In the genomic region with DNA sequence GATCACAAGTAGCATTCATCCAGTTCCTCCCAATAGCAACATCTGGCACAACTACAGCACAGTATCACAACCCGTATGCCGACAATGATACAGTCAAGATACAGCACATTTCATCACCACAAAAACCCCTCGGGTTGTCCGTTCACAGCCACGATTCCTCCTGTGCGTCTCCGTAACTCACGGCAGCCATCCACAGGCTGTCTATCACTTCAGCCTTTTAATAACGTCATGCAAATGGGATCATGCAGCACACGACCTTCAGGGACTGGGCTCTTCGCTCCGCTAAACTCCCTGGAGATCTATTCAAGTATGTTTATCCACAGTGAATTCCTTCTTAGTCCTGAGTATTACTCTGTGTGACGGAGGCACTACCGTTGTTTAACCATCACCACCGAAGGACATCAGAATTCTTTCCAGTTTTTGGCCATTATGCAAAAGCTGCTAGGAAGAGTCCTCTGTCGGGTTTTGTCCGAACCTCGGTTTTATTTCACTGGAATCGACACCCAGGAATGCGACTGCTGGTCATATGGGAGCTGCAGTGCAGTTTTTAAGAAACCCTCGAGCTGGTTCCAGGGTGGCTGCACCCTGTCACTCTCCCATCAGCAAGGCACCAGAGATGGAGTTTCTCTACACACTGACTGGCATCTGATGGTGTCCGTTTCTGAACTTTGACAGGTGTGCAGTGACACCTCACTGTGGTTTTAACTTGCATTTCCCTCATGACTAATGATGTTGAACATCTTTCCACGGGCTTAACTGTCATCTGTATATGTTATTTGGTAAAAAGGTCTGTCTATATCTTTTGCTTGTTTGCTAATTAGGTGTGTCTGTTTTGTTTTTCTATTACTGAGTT, we compare ENCODE assay signal across 2 cellular contexts.
TF ChIP-seq lines count a peak whose summit lies in the region.

No MANE protein-coding gene starts in this region.

TF ChIP-seq in SK-N-SH, 30 proteins besides CTCF, POLR2A, EP300 and RAD21 (continued from another document):
- TF ChIP-seq, protein P1, sequence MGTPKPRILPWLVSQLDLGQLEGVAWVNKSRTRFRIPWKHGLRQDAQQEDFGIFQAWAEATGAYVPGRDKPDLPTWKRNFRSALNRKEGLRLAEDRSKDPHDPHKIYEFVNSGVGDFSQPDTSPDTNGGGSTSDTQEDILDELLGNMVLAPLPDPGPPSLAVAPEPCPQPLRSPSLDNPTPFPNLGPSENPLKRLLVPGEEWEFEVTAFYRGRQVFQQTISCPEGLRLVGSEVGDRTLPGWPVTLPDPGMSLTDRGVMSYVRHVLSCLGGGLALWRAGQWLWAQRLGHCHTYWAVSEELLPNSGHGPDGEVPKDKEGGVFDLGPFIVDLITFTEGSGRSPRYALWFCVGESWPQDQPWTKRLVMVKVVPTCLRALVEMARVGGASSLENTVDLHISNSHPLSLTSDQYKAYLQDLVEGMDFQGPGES (IDR thresholded peaks at IDR 0.05; ENCODE audit: low read depth, low read length) = no peak
- TF ChIP-seq NFIC (IDR thresholded peaks at IDR 0.05; ENCODE audit: borderline replicate concordance) = no peak
- TF ChIP-seq GABPA (IDR thresholded peaks at IDR 0.05; ENCODE audit: low read depth) = no peak
- TF ChIP-seq TCF12 (IDR thresholded peaks at IDR 0.05) = no peak

TF ChIP-seq in SK-N-SH treated with all-trans-retinoic acid at 6 μM for 48 hours, 23 proteins besides CTCF, POLR2A, EP300 and RAD21 (continued from another document):
- TF ChIP-seq, protein P2, sequence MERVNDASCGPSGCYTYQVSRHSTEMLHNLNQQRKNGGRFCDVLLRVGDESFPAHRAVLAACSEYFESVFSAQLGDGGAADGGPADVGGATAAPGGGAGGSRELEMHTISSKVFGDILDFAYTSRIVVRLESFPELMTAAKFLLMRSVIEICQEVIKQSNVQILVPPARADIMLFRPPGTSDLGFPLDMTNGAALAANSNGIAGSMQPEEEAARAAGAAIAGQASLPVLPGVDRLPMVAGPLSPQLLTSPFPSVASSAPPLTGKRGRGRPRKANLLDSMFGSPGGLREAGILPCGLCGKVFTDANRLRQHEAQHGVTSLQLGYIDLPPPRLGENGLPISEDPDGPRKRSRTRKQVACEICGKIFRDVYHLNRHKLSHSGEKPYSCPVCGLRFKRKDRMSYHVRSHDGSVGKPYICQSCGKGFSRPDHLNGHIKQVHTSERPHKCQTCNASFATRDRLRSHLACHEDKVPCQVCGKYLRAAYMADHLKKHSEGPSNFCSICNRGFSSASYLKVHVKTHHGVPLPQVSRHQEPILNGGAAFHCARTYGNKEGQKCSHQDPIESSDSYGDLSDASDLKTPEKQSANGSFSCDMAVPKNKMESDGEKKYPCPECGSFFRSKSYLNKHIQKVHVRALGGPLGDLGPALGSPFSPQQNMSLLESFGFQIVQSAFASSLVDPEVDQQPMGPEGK (CRISPR knock-in tag; IDR thresholded peaks at IDR 0.05; ENCODE audit: borderline replicate concordance) = no peak
- TF ChIP-seq ZC3H10 (CRISPR knock-in tag; IDR thresholded peaks at IDR 0.05) = no peak
